In the genomic region with DNA sequence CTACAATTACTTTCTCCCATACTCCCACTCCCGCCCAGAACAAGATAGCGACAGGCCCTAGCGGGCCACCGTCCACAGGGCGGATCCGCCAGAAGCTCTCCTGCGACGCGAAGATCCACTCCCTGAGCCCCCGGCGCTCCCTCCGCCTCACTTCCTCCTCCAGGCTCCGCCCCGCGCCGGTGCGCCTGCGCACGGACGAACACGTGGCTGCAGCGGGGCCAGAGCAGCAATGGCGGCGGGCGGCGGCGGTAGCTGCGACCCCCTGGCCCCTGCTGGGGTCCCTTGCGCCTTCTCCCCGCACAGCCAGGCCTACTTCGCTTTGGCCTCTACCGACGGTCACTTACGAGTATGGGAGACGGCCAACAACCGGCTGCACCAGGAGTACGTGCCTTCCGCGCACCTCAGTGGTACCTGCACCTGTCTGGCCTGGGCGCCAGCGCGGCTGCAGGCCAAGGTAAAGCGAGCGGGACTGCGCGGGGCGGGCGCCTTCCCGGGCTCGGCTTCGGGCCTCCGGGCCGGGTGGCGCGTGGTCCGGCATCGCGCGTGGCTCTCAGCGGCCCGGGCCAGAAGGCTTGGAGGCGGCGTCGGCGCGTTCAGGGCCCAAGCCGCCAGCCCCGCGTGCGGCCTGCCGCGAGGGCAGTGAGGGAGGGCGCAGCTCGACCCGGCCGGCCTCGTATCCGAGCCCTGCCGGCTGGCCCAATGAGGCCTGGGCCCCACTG, we compare ENCODE assay signal across 8 cellular contexts. TPM values are rescaled to one million over a fixed set of nuclear protein-coding genes. Genes with fewer than 3 reads are reported as not detected.
A peak's percentile ranks its signal among the peaks of the same experiment; 100 is the strongest.
DNase-seq lines count a peak whose midpoint lies in the region; ATAC-seq and TF ChIP-seq lines count a peak whose summit lies in the region.

Gene WDR43 (plus strand): TSS at position 198 of the 719 bp plus-strand sequence. CDS start 32 bp downstream, at position 230.

- no peaks in the 10 kb centered on the region for H3K27me3 ChIP-seq in liver (ENCODE audit: control insufficient read depth in 4 of 4, insufficient read depth in 4 of 4, low read length in 3 of 4)

- peak within 1 kb of the TSS; percentile 97 for H3K27ac ChIP-seq in C4-2B
- peak within 1 kb of the TSS; percentile 81 to 90 for H3K27ac ChIP-seq in liver (ENCODE audit: low read depth in 1 of 2, low read length in 2 of 2)

- peak within 1 kb of the TSS; percentile 94 to 100 (median 96) for H3K4me3 ChIP-seq in liver (ENCODE audit: low read depth in 1 of 3, low read length in 3 of 3)

- H3K9ac ChIP-seq in liver (ENCODE audit: low read depth in 1 of 2, low read length in 2 of 2): peak within 1 kb of the TSS; percentile 45 to 57

- H3K4me1 ChIP-seq in liver (ENCODE audit: control insufficient read depth in 4 of 4, insufficient read depth in 4 of 4, low read length in 3 of 4): peaks cover 7 to 42% (median 40%) of the 10 kb centered on the region in 4 donors

- under 1% methylated on average over 79 of the region's 79 CpGs for WGBS in liver

- H3K36me3 ChIP-seq in liver (ENCODE audit: control insufficient read depth in 4 of 4, insufficient read depth in 3 of 4, low read depth in 1 of 4, low read length in 3 of 4): no peaks in the 10 kb centered on the region

- DNase-seq in NCI-H774 (lab: John Stamatoyannopoulos, UW) (peak; percentile 98), dermis microvascular lymphatic vessel endothelial cell (ENCODE audit: low read depth in 2 of 2) (peak; percentile 98 to 99)
- peak; percentile 93 to 96 for DNase-seq in activated CD4-positive, alpha-beta T cell treated with anti-CD3 and anti-CD28 coated beads, Interleukin-2, amount 50 U/mL, for 4 hours
- peak; percentile 97 for DNase-seq in stimulated activated CD4-positive, alpha-beta T cell treated with anti-CD3 and anti-CD28 coated beads, Interleukin-4, amount 100 ng/mL, for 24 hours

- no peak for TF ChIP-seq CTCF in C4-2B (conservative IDR thresholded peaks at IDR 0.05)
- TF ChIP-seq CTCF in liver (IDR thresholded peaks at IDR 0.05; ENCODE audit: low read depth, low read length, missing input control): no peak

- peak; percentile 17 to 19 for TF ChIP-seq RAD21 in liver (IDR thresholded peaks at IDR 0.05)

- peak; percentile 86 for ATAC-seq in GM19395 (IDR thresholded peaks at IDR 0.05; ENCODE audit: unreplicated experiment)
- ATAC-seq in HG03565 (IDR thresholded peaks at IDR 0.05; ENCODE audit: unreplicated experiment): peak; percentile 81

- H3K9me3 ChIP-seq in liver (ENCODE audit: control insufficient read depth in 4 of 4, low read length in 3 of 4): no peaks in the 10 kb centered on the region

TF ChIP-seq in liver, 16 proteins besides CTCF, POLR2A, EP300 and RAD21:
- TF ChIP-seq ZBTB33 (IDR thresholded peaks at IDR 0.05) (peak; percentile 95), NR2F2 (IDR thresholded peaks at IDR 0.05) (no peak), HNF4A (conservative IDR thresholded peaks at IDR 0.05) (peak; percentile 46 to 50), ATF3 (IDR thresholded peaks at IDR 0.05) (no peak), TAF1 (conservative IDR thresholded peaks at IDR 0.05) (no peak), MAX (IDR thresholded peaks at IDR 0.05) (peak; percentile 94), HNF4G (IDR thresholded peaks at IDR 0.05) (no peak), SP1 (IDR thresholded peaks at IDR 0.05) (peak; percentile 86), RXRA (IDR thresholded peaks at IDR 0.05) (peak; percentile 39 to 53), GABPA (IDR thresholded peaks at IDR 0.05 in 1 of 2, conservative IDR thresholded peaks at IDR 0.05 in 1 of 2) (peak; percentile 22 to 89), EGR1 (IDR thresholded peaks at IDR 0.05; ENCODE audit: low read depth in 2 of 2) (peak; percentile 46 to 83), FOXA1 (IDR thresholded peaks at IDR 0.05) (peak; percentile 47), JUND (IDR thresholded peaks at IDR 0.05) (peak in 1 of 2 donors; percentile 34), YY1 (IDR thresholded peaks at IDR 0.05) (peak; percentile 96), FOXA2 (IDR thresholded peaks at IDR 0.05) (no peak)
- TF ChIP-seq, protein P1, sequence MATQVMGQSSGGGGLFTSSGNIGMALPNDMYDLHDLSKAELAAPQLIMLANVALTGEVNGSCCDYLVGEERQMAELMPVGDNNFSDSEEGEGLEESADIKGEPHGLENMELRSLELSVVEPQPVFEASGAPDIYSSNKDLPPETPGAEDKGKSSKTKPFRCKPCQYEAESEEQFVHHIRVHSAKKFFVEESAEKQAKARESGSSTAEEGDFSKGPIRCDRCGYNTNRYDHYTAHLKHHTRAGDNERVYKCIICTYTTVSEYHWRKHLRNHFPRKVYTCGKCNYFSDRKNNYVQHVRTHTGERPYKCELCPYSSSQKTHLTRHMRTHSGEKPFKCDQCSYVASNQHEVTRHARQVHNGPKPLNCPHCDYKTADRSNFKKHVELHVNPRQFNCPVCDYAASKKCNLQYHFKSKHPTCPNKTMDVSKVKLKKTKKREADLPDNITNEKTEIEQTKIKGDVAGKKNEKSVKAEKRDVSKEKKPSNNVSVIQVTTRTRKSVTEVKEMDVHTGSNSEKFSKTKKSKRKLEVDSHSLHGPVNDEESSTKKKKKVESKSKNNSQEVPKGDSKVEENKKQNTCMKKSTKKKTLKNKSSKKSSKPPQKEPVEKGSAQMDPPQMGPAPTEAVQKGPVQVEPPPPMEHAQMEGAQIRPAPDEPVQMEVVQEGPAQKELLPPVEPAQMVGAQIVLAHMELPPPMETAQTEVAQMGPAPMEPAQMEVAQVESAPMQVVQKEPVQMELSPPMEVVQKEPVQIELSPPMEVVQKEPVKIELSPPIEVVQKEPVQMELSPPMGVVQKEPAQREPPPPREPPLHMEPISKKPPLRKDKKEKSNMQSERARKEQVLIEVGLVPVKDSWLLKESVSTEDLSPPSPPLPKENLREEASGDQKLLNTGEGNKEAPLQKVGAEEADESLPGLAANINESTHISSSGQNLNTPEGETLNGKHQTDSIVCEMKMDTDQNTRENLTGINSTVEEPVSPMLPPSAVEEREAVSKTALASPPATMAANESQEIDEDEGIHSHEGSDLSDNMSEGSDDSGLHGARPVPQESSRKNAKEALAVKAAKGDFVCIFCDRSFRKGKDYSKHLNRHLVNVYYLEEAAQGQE (IDR thresholded peaks at IDR 0.05): peak; percentile 38
TF ChIP-seq in liver: peak in this region for 11.

RNA-seq across cellular contexts. Expression of gene WDR43, which starts in this region (rescaled TPM):
- total RNA-seq in dermis microvascular lymphatic vessel endothelial cell (35.9 and 49.6 TPM in 2 replicates), liver (10 to 100 TPM; 22.6 to 43.1 TPM)
- 10 to 100 TPM; 11.1 to 12.4 TPM for polyA plus RNA-seq in liver

Comparison
In these comparisons a context has a peak if more than half of its experiments do, and no peak if none do; other contexts are left out.
1. Peak in every context shown above with its lines: DNase-seq, ATAC-seq, H3K4me3 ChIP-seq and H3K27ac ChIP-seq.